In the genomic region with DNA sequence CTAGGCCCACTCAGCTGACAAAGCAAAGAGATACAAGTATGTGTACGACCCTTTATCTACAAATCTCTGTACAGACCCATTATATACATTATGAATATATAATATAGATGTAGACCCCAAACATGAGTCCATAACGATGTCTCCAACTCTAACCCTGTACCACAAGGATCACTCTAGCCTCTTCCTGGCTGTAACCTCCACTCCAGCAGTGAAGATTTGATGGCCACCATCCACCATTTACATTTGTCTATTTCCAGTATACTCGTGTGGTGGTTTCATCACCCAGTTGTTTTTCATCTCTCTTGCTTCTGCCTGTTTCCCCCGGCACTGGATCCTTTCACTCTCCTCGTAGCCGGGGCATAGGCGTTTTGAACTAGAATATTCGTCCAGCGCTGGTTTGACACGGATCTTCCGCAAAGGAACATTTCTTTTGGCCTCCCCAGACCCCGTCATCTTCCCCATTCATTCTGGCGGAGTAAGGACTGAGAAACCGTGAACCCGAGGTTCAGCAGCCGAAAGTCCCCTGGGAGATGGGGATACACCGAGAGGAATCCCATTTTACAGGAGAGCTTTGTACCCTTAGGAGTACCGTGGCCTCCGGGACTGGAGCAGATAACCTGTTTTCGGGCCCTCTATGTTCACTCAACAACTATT, we compare ENCODE assay signal across 8 cellular contexts. TPM values are rescaled to one million over a fixed set of nuclear protein-coding genes. Genes with fewer than 3 reads are reported as not detected.
DNase-seq lines count a peak whose midpoint lies in the region; ATAC-seq, FAIRE-seq and TF ChIP-seq lines count a peak whose summit lies in the region.

No MANE protein-coding gene starts in this region.

- intact Hi-C loops in mammary epithelial cell (cut with micrococcal nuclease) = loop anchor here (2.0 kb wide), 1 partner anchor 106 kb away; no protein-coding TSS in a partner anchor

- dilution Hi-C loops in mammary epithelial cell (cut with HindIII; ENCODE audit: low sequenced_read_pairs) = loop anchor here (10.0 kb wide), 1 partner anchor 52 kb away; no protein-coding TSS in a partner anchor

- H3K9ac ChIP-seq in mammary epithelial cell (ENCODE audit: insufficient read depth, low read length) = peak overlapping the region; percentile 90

- TF ChIP-seq EP300 in A549 (IDR thresholded peaks at IDR 0.05) = no peak

- peak overlapping the region; percentile 69 for H3K27ac Mint-ChIP-seq in mesothelial cell of epicardium

- no peaks in the 10 kb centered on the region for H3K36me3 Mint-ChIP-seq in mesothelial cell of epicardium

- in situ Hi-C loops in mammary epithelial cell (cut with MboI; ENCODE audit: low sequenced_read_pairs in 2 of 2) = loop anchor here (5.0 to 10.0 kb wide), 3 partner anchors 35 to 158 kb away; no protein-coding TSS in a partner anchor

- 12% methylated on average over 20 of the region's 20 CpGs for WGBS in A549 (ENCODE audit: missing lambda C conversion rate)
- WGBS in mammary epithelial cell (ENCODE audit: low coverage, missing lambda C conversion rate) = 14% methylated on average over 20 of the region's 20 CpGs

- H3K27ac ChIP-seq in A549 = peak overlapping the region; percentile 99 to 100
- H3K27ac ChIP-seq in mammary epithelial cell (ENCODE audit: insufficient read depth, low read depth, low read length) = peak overlapping the region; percentile 82

- DNase-seq in A549 (ENCODE audit: low read depth in 1 of 2, low spot score in 1 of 2) (no peak), mammary epithelial cell (peak; percentile 31), mesothelial cell of epicardium (ENCODE audit: low spot score in 2 of 2, unreplicated experiment in 2 of 2) (no peak), mesenteric fat pad (ENCODE audit: low spot score) (no peak), RPMI8226 (no peak), cerebellar nuclear complex (lab: John Stamatoyannopoulos, UW) (no peak)

- peaks cover 13% of the 10 kb centered on the region for H3K27me3 Mint-ChIP-seq in mesothelial cell of epicardium (ENCODE audit: low read depth)

- H3K9me3 ChIP-seq in A549 = no peaks in the 10 kb centered on the region
- no peaks in the 10 kb centered on the region for H3K9me3 ChIP-seq in mammary epithelial cell (replicated peaks; ENCODE audit: insufficient read depth, low read length)

- H2AFZ ChIP-seq in mammary epithelial cell (ENCODE audit: low read depth, low read length) = peak overlapping the region; percentile 90

- H3K4me2 ChIP-seq in A549 (peak overlapping the region; percentile 86), mammary epithelial cell (ENCODE audit: insufficient read depth, low read depth, low read length) (peak overlapping the region; percentile 86)

- H3K4me3 Mint-ChIP-seq in mesothelial cell of epicardium = peak overlapping the region; percentile 76

- TF ChIP-seq CTCF in A549 (IDR thresholded peaks at IDR 0.05) = no peak
- no peak for TF ChIP-seq CTCF in mammary epithelial cell (conservative IDR thresholded peaks at IDR 0.05 in 1 of 2, IDR thresholded peaks at IDR 0.05 in 1 of 2; ENCODE audit: extremely low read depth in 1 of 2, insufficient read depth in 1 of 2, low read depth in 1 of 2, low read length in 2 of 2)
- no peak for TF ChIP-seq CTCF in mesothelial cell of epicardium (IDR thresholded peaks at IDR 0.05; ENCODE audit: unreplicated experiment)

- no peaks in the 10 kb centered on the region for H3K9me3 Mint-ChIP-seq in mesothelial cell of epicardium

- no peak for FAIRE-seq in A549 (lab: Jason Lieb, UNC)

- peaks cover 24% of the 10 kb centered on the region for H3K4me1 Mint-ChIP-seq in mesothelial cell of epicardium

- POLR2A ChIA-PET in A549 (lab: Yijun Ruan, JAX) = interaction anchor here (0.7 to 2.2 kb wide), 7 partner anchors 14 to 131 kb away, joined by 3 to 11 read pairs (median 6); no protein-coding TSS in a partner anchor

- H3K4me1 ChIP-seq in A549 = peaks cover 26% of the 10 kb centered on the region
- peaks cover 25% of the 10 kb centered on the region for H3K4me1 ChIP-seq in mammary epithelial cell (ENCODE audit: insufficient read depth, low read length)

- peaks cover 8% of the 10 kb centered on the region for H4K20me1 ChIP-seq in mammary epithelial cell (ENCODE audit: insufficient read depth, low read length)

- no peak for TF ChIP-seq RAD21 in A549 (conservative IDR thresholded peaks at IDR 0.05 in 1 of 2, IDR thresholded peaks at IDR 0.05 in 1 of 2)

- H3K4me3 ChIP-seq in A549 (peak overlapping the region; percentile 97), mammary epithelial cell (replicated peaks in 1 of 3; ENCODE audit: insufficient read depth in 1 of 3, low read depth in 2 of 3, low read length in 3 of 3) (peak overlapping the region; percentile 63 to 91 (median 74))

- peaks cover 43% of the 10 kb centered on the region for H3K79me2 ChIP-seq in mammary epithelial cell (ENCODE audit: insufficient read depth, low read length)

- no peaks in the 10 kb centered on the region for H3K27me3 ChIP-seq in mammary epithelial cell (ENCODE audit: insufficient read depth, low read length)

- ATAC-seq in A549 (peak; percentile 2 to 16; a peak in 5 of 6 replicates), GM18868 (IDR thresholded peaks at IDR 0.05; ENCODE audit: unreplicated experiment) (peak; percentile 3), HG03571 (IDR thresholded peaks at IDR 0.05; ENCODE audit: unreplicated experiment) (peak; percentile 1)

- H3K36me3 ChIP-seq in mammary epithelial cell (ENCODE audit: insufficient read depth, low read length) = no peaks in the 10 kb centered on the region

- CTCF ChIA-PET in A549 (lab: Yijun Ruan, JAX) (interaction anchor here (0.7 to 6.8 kb wide), 15 partner anchors 8 to 155 kb away, joined by 3 to 53 read pairs (median 4); no protein-coding TSS in a partner anchor), mammary epithelial cell (lab: Charles Lee; ENCODE audit: low non-redundant PET) (interaction anchor here (0.9 kb wide), 1 partner anchor 128 kb away, joined by 4 read pairs; no protein-coding TSS in a partner anchor)

- TF ChIP-seq POLR2A in A549 (IDR thresholded peaks at IDR 0.05; ENCODE audit: low read length) = no peak

- BruUV-seq in mammary epithelial cell (replicated peaks; lab: Mats Ljungman, UMichigan) = TSS peak; percentile 27

TF ChIP-seq in A549, 52 proteins besides CTCF, POLR2A, EP300 and RAD21:
- TF ChIP-seq HOXA7 (CRISPR knock-in tag; IDR thresholded peaks at IDR 0.05) = no peak
- TF ChIP-seq BHLHE40 (IDR thresholded peaks at IDR 0.05; ENCODE audit: low read depth, low read length) = no peak
- TF ChIP-seq, protein P1, sequence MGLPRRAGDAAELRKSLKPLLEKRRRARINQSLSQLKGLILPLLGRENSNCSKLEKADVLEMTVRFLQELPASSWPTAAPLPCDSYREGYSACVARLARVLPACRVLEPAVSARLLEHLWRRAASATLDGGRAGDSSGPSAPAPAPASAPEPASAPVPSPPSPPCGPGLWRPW (IDR thresholded peaks at IDR 0.05) = no peak
- TF ChIP-seq KDM5A (IDR thresholded peaks at IDR 0.05) = no peak
- no peak for TF ChIP-seq JUNB (IDR thresholded peaks at IDR 0.05)
- no peak for TF ChIP-seq MAFK (IDR thresholded peaks at IDR 0.05; ENCODE audit: partially characterized antibody)
- TF ChIP-seq CHD4 (IDR thresholded peaks at IDR 0.05; ENCODE audit: borderline replicate concordance) = no peak

RNA-seq across cellular contexts. Expression of gene TRIO, which starts 0.8 kb away (rescaled TPM):
- 79.0 and 91.2 TPM in 2 replicates for polyA plus RNA-seq in A549 (2011; rRNA removed)
- 63.7 and 64.8 TPM in 2 replicates for polyA plus RNA-seq in A549 (2012; cell fraction: cytosol; rRNA removed)
- 217 and 257 TPM in 2 replicates for polyA plus RNA-seq in A549 (2012; cell fraction: nucleus; rRNA removed)
- 47.5 to 57.9 TPM (median 48.1 TPM) in 3 replicates for polyA plus RNA-seq in A549 (2017; fragmentation: RNase III; extraction: RNeasy Plus Mini Kit Qiagen cat#74134 plus additional on column Dnase treatment)
- 263 and 307 TPM in 2 replicates for polyA minus RNA-seq in A549 (2011; rRNA and poly(A)+ RNA removed)
- total RNA-seq in mammary epithelial cell = 100 to 1,000 TPM; 160 to 219 TPM
- 52.8 TPM for polyA plus RNA-seq in mammary epithelial cell
- polyA minus RNA-seq in mammary epithelial cell = 319 TPM
- 190 to 209 TPM (median 200 TPM) in 3 replicates for total RNA-seq in mesothelial cell of epicardium
- total RNA-seq in mesenteric fat pad = 145 TPM
